8 cellular contexts compared by ENCODE assay signal in genomic region chr2:62309465-62310091, GRCh38.
DNase-seq lines count a peak whose midpoint lies in the region; ATAC-seq, FAIRE-seq and TF ChIP-seq lines count a peak whose summit lies in the region.

No MANE protein-coding gene starts in this region.

- 61% methylated on average over 5 of the region's 17 CpGs; no CpG with 5 or more reads in 1 of the 2 experiments for WGBS in IMR-90 (ENCODE audit: extremely low coverage in 2 of 2, insufficient read length in 1 of 2), 2 experiments
- WGBS in H1 (ENCODE audit: extremely low coverage in 1 of 2, insufficient coverage in 1 of 2, insufficient read length in 1 of 2, insufficient replicate concordance in 2 of 2, low coverage in 1 of 2, low lambda C conversion rate in 2 of 2, missing lambda C conversion rate in 1 of 2), 2 experiments: 74% methylated on average over 16 of the region's 17 CpGs; no CpG with 5 or more reads in 1 of the 2 experiments

- no peaks in the 10 kb centered on the region for H3K79me1 ChIP-seq in IMR-90 (ENCODE audit: low read depth in 1 of 2, low read length in 2 of 2)
- H3K79me1 ChIP-seq in H1 (ENCODE audit: low read depth, low read length): no peaks in the 10 kb centered on the region

- H3K9me3 ChIP-seq in IMR-90 (ENCODE audit: control insufficient read depth, insufficient read depth, low read length): no peaks in the 10 kb centered on the region
- no peaks in the 10 kb centered on the region for H3K9me3 ChIP-seq in H1 (ENCODE audit: insufficient read depth in 2 of 2, low read depth in 1 of 2, low read length in 1 of 2)

- no peak overlapping the region for H3K27ac ChIP-seq in IMR-90 (ENCODE audit: insufficient read depth, low read length)
- H3K27ac ChIP-seq in H1 (ENCODE audit: low read depth, low read length): no peak overlapping the region

- H4K5ac ChIP-seq in IMR-90 (ENCODE audit: low read depth, low read length): no peak overlapping the region
- H4K5ac ChIP-seq in H1 (ENCODE audit: insufficient read length, low read depth, low read length): peak overlapping the region; percentile 53

- H2AK9ac ChIP-seq in IMR-90 (replicated peaks; ENCODE audit: low read depth, low read length, poor library complexity): no peak overlapping the region

- TF ChIP-seq POLR2A in GM12891 (IDR thresholded peaks at IDR 0.05; ENCODE audit: low read depth, low read length) (peak; percentile 84), IMR-90 (IDR thresholded peaks at IDR 0.05; ENCODE audit: low read depth, low read length) (no peak), H1 (IDR thresholded peaks at IDR 0.05; ENCODE audit: control extremely low read depth in 1 of 2, low read depth in 2 of 2, low read length in 2 of 2) (no peak)

- no peak for DNase-seq in GM12891 (ENCODE audit: insufficient read length, low spot score)
- no peak for DNase-seq in IMR-90
- no peak for DNase-seq in H1 (ENCODE audit: low read depth in 1 of 2, low spot score in 2 of 2)
- DNase-seq in stimulated activated CD8-positive, alpha-beta memory T cell treated with anti-CD3 and anti-CD28 coated beads, Interleukin-4, amount 100 ng/mL, for 24 hours (ENCODE audit: low read depth): peak; percentile 21
- DNase-seq in NOMO-1 treated with DMSO at 0.1 percent for 48 hours (lab: John Stamatoyannopoulos, UW; ENCODE audit: unreplicated experiment): no peak
- no peak for DNase-seq in effector CD4-positive, alpha-beta T cell
- DNase-seq in NCI-H1930 (lab: John Stamatoyannopoulos, UW): no peak

- H3K4ac ChIP-seq in IMR-90 (ENCODE audit: low read depth, low read length) (no peak overlapping the region), H1 (replicated peaks; ENCODE audit: insufficient read length, low read depth, low read length) (peak overlapping the region; percentile 93)

- H3K79me2 ChIP-seq in H1 (ENCODE audit: control insufficient read depth in 1 of 2, insufficient read depth in 2 of 2, low read length in 2 of 2): no peaks in the 10 kb centered on the region

- ATAC-seq in GM21528 (IDR thresholded peaks at IDR 0.05; ENCODE audit: low FRiP score, unreplicated experiment): peak; percentile 53
- no peak for ATAC-seq in IMR-90 (ENCODE audit: low read depth)

- no peaks in the 10 kb centered on the region for H3K9me1 ChIP-seq in IMR-90 (ENCODE audit: insufficient read depth, low read length)

- H3K23me2 ChIP-seq in H1 (ENCODE audit: low read depth, low read length): no peaks in the 10 kb centered on the region

- in situ Hi-C loops in IMR-90 (cut with MboI; ENCODE audit: low sequenced_read_pairs): no loop called here

- H2BK5ac ChIP-seq in IMR-90 (ENCODE audit: low read depth, low read length, poor library complexity, severe bottlenecking) (no peak overlapping the region), H1 (ENCODE audit: low read depth, low read length) (peak overlapping the region; percentile 82; the same call in 1 of the 2 replicates)

- POLR2A ChIA-PET in IMR-90 (lab: Charles Lee; ENCODE audit: unreplicated experiment) (no interaction called here), H1 (lab: Charles Lee; ENCODE audit: partially characterized antibody) (interaction anchor here (0.8 to 1.2 kb wide), 3 partner anchors 8 to 26 kb away, joined by 3 to 4 read pairs (median 4); no protein-coding TSS in a partner anchor)

- H4K91ac ChIP-seq in IMR-90 (ENCODE audit: insufficient read depth, low read depth, low read length): no peak overlapping the region
- H4K91ac ChIP-seq in H1 (replicated peaks; ENCODE audit: insufficient read length, low read length): peak overlapping the region; percentile 98

- no peak overlapping the region for H2AK5ac ChIP-seq in IMR-90 (ENCODE audit: low read depth, low read length)
- peak overlapping the region; percentile 97 for H2AK5ac ChIP-seq in H1 (ENCODE audit: low read depth, low read length)

- H3K23ac ChIP-seq in IMR-90 (ENCODE audit: low read depth, low read length) (no peak overlapping the region), H1 (ENCODE audit: insufficient read length) (no peak overlapping the region)

- intact Hi-C loops in IMR-90 (cut with micrococcal nuclease): no loop called here

- H2BK120ac ChIP-seq in IMR-90 (ENCODE audit: low read depth, low read length) (no peak overlapping the region), H1 (replicated peaks; ENCODE audit: low read depth, low read length) (peak overlapping the region; percentile 85)

- no peak overlapping the region for H3K9ac ChIP-seq in IMR-90 (ENCODE audit: low read depth, low read length)
- no peak overlapping the region; a peak in 1 of 7 replicates for H3K9ac ChIP-seq in H1 (replicated peaks in 1 of 4; ENCODE audit: extremely low read depth in 1 of 4, low read depth in 3 of 4, low read length in 3 of 4)

- H3K4me3 ChIP-seq in IMR-90 (ENCODE audit: insufficient read depth, low read depth, low read length) (no peak overlapping the region), H1 (ENCODE audit: extremely low read depth in 1 of 4, insufficient read depth in 2 of 4, low read depth in 3 of 4, low read length in 4 of 4) (no peak overlapping the region)

- H3K27me3 ChIP-seq in IMR-90 (ENCODE audit: control insufficient read depth, insufficient read depth, low read length): no peaks in the 10 kb centered on the region; the same call in 1 of the 2 replicates
- H3K27me3 ChIP-seq in H1 (replicated peaks in 1 of 4; ENCODE audit: control insufficient read depth in 3 of 4, extremely low read depth in 1 of 4, insufficient read depth in 3 of 4, low read length in 3 of 4): no peaks in the 10 kb centered on the region

- no peak for TF ChIP-seq EP300 in H1 (IDR thresholded peaks at IDR 0.05; ENCODE audit: borderline replicate concordance in 1 of 2, low read depth in 2 of 2, low read length in 2 of 2)

- H3K14ac ChIP-seq in IMR-90 (replicated peaks; ENCODE audit: low read depth, low read length) (no peak overlapping the region), H1 (ENCODE audit: insufficient read length) (no peak overlapping the region)

- H3K36me3 ChIP-seq in IMR-90 (ENCODE audit: control insufficient read depth, insufficient read depth, low read length): no peaks in the 10 kb centered on the region
- no peaks in the 10 kb centered on the region for H3K36me3 ChIP-seq in H1 (ENCODE audit: control insufficient read depth in 2 of 4, insufficient read depth in 4 of 4, low read length in 3 of 4)

- peak overlapping the region; percentile 99 for H2BK12ac ChIP-seq in H1 (ENCODE audit: low read depth, low read length)

- H2AFZ ChIP-seq in IMR-90 (replicated peaks; ENCODE audit: low read length, poor library complexity) (peak overlapping the region; percentile 17), H1 (ENCODE audit: low read length) (peak overlapping the region; percentile 68)

- H2BK20ac ChIP-seq in IMR-90 (ENCODE audit: low read depth, low read length) (no peak overlapping the region), H1 (ENCODE audit: low read length) (peak overlapping the region; percentile 91; the same call in 1 of the 2 replicates)

- H3K4me1 ChIP-seq in IMR-90 (ENCODE audit: control insufficient read depth, insufficient read depth, low read length): peaks cover 3% of the 10 kb centered on the region
- H3K4me1 ChIP-seq in H1 (replicated peaks in 1 of 4; ENCODE audit: control insufficient read depth in 3 of 4, insufficient read depth in 4 of 4, low read length in 3 of 4): peaks cover 12 to 29% (median 23%) of the 10 kb centered on the region in 4 experiments

- FAIRE-seq in GM12891 (lab: Jason Lieb, UNC) (peak; percentile 95), H1 (lab: Jason Lieb, UNC) (no peak)

- CTCF ChIA-PET in IMR-90 (lab: Yijun Ruan, JAX): no interaction called here
- CTCF ChIA-PET in H1 (lab: Charles Lee; ENCODE audit: partially characterized antibody): interaction anchor here (0.6 to 4.5 kb wide), 9 partner anchors 9 to 309 kb away, joined by 3 to 25 read pairs (median 4); no protein-coding TSS in a partner anchor

- H4K20me1 ChIP-seq in IMR-90 (ENCODE audit: insufficient read depth, low read length) (no peaks in the 10 kb centered on the region), H1 (replicated peaks in 1 of 2; ENCODE audit: control insufficient read depth in 1 of 2, insufficient read depth in 2 of 2, low read length in 2 of 2) (no peaks in the 10 kb centered on the region)

- H3K18ac ChIP-seq in IMR-90 (ENCODE audit: low read depth, low read length) (no peak overlapping the region), H1 (ENCODE audit: extremely low read depth, low read length) (peak overlapping the region; percentile 98)

- dilution Hi-C loops in IMR-90 (cut with HindIII; ENCODE audit: low sequenced_read_pairs, unreplicated experiment): no loop called here

- H2BK15ac ChIP-seq in IMR-90 (ENCODE audit: low read depth, low read length) (no peak overlapping the region), H1 (ENCODE audit: low read length) (peak overlapping the region; percentile 95; the same call in 1 of the 2 replicates)

- no peak for TF ChIP-seq RAD21 in IMR-90 (IDR thresholded peaks at IDR 0.05; ENCODE audit: low read length)
- TF ChIP-seq RAD21 in H1 (IDR thresholded peaks at IDR 0.05 in 1 of 2, conservative IDR thresholded peaks at IDR 0.05 in 1 of 2; ENCODE audit: low read depth in 2 of 2, low read length in 2 of 2): no peak

- no peak for TF ChIP-seq CTCF in IMR-90 (conservative IDR thresholded peaks at IDR 0.05; ENCODE audit: low read depth, low read length)
- TF ChIP-seq CTCF in H1 (IDR thresholded peaks at IDR 0.05; ENCODE audit: control extremely low read depth in 1 of 3, insufficient read depth in 1 of 3, low read depth in 1 of 3, low read length in 3 of 3): no peak

- no TSS peak for BruUV-seq in IMR-90 (replicated peaks; lab: Mats Ljungman, UMichigan)

- no peak overlapping the region for H3K56ac ChIP-seq in IMR-90 (ENCODE audit: extremely low read depth, insufficient read depth, low read length)
- H3K56ac ChIP-seq in H1 (replicated peaks; ENCODE audit: insufficient read length, low read depth, low read length): no peak overlapping the region

- 0 out of 2 replicates have a peak overlapping the region, but pooled peaks have one; percentile 10 for H3K4me2 ChIP-seq in IMR-90 (ENCODE audit: low read depth, low read length)
- H3K4me2 ChIP-seq in H1 (ENCODE audit: insufficient read depth in 1 of 2, low read depth in 2 of 2, low read length in 2 of 2): peak overlapping the region; percentile 30 to 49; a peak in 3 of 4 replicates

- H4K8ac ChIP-seq in IMR-90 (ENCODE audit: low read depth in 2 of 2, low read length in 2 of 2) (no peak overlapping the region), H1 (ENCODE audit: extremely low read depth, insufficient read depth, low read length) (no peak overlapping the region; the same call in 1 of the 2 replicates)

TF ChIP-seq in GM12891, 5 proteins besides CTCF, POLR2A, EP300 and RAD21 (continues in another document):
- TF ChIP-seq POLR2AphosphoS5 (IDR thresholded peaks at IDR 0.05; ENCODE audit: low read depth, low read length) (peak; percentile 83; the same call in 1 of the 2 replicates), POU2F2 (IDR thresholded peaks at IDR 0.05; ENCODE audit: low read depth, low read length) (peak; percentile 81)

TF ChIP-seq in IMR-90, 13 proteins besides CTCF, POLR2A, EP300 and RAD21 (continues in another document):
- no peak for TF ChIP-seq RCOR1 (IDR thresholded peaks at IDR 0.05; ENCODE audit: insufficient replicate concordance, low read length)
- TF ChIP-seq CEBPB (IDR thresholded peaks at IDR 0.05; ENCODE audit: low read depth, low read length): no peak
